In genomic region chrX:1592863-1593201, GRCh38 we compare ENCODE assay signal across 1 cellular context.
TF ChIP-seq lines count a peak whose summit lies in the region.

No MANE protein-coding gene starts in this region.

TF ChIP-seq in HepG2, 621 proteins besides CTCF, POLR2A, EP300 and RAD21:
- TF ChIP-seq ELK4 (CRISPR knock-in tag; IDR thresholded peaks at IDR 0.05; ENCODE audit: borderline replicate concordance), result no peak
- TF ChIP-seq, protein P1, sequence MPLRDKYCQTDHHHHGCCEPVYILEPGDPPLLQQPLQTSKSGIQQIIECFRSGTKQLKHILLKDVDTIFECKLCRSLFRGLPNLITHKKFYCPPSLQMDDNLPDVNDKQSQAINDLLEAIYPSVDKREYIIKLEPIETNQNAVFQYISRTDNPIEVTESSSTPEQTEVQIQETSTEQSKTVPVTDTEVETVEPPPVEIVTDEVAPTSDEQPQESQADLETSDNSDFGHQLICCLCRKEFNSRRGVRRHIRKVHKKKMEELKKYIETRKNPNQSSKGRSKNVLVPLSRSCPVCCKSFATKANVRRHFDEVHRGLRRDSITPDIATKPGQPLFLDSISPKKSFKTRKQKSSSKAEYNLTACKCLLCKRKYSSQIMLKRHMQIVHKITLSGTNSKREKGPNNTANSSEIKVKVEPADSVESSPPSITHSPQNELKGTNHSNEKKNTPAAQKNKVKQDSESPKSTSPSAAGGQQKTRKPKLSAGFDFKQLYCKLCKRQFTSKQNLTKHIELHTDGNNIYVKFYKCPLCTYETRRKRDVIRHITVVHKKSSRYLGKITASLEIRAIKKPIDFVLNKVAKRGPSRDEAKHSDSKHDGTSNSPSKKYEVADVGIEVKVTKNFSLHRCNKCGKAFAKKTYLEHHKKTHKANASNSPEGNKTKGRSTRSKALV (CRISPR knock-in tag; IDR thresholded peaks at IDR 0.05), result no peak
- TF ChIP-seq ZNF619 (CRISPR knock-in tag; IDR thresholded peaks at IDR 0.05), result 0 out of 2 replicates have a peak, but pooled peaks have one; percentile 16
- TF ChIP-seq PAXIP1 (CRISPR knock-in tag; conservative IDR thresholded peaks at IDR 0.05), result peak; percentile 16; the same call in 1 of the 2 replicates
- TF ChIP-seq REXO4 (CRISPR knock-in tag; IDR thresholded peaks at IDR 0.05; ENCODE audit: borderline replicate concordance), result no peak
- TF ChIP-seq NFYC (CRISPR knock-in tag; IDR thresholded peaks at IDR 0.05), result no peak
- TF ChIP-seq ZSCAN21 (CRISPR knock-in tag; IDR thresholded peaks at IDR 0.05; ENCODE audit: borderline replicate concordance), result no peak
- peak; percentile 11 for TF ChIP-seq ZNF883 (CRISPR knock-in tag; IDR thresholded peaks at IDR 0.05; ENCODE audit: not compliant biosample characterization)
- TF ChIP-seq ZNF136 (CRISPR knock-in tag; IDR thresholded peaks at IDR 0.05; ENCODE audit: low read depth), result no peak
- no peak for TF ChIP-seq ZNF484 (CRISPR knock-in tag; IDR thresholded peaks at IDR 0.05; ENCODE audit: borderline replicate concordance, low read depth)
- TF ChIP-seq ZFP90 (CRISPR knock-in tag; IDR thresholded peaks at IDR 0.05; ENCODE audit: borderline replicate concordance), result 0 out of 2 replicates have a peak, but pooled peaks have one; percentile 10
- TF ChIP-seq ZXDC (CRISPR knock-in tag; IDR thresholded peaks at IDR 0.05), result no peak
- TF ChIP-seq ZFX (CRISPR knock-in tag; IDR thresholded peaks at IDR 0.05; ENCODE audit: low read depth), result peak; percentile 12; the same call in 1 of the 2 replicates
- peak; percentile 9; the same call in 1 of the 2 replicates for TF ChIP-seq SAP130 (CRISPR knock-in tag; IDR thresholded peaks at IDR 0.05; ENCODE audit: low read depth)
- no peak for TF ChIP-seq GATA4 (IDR thresholded peaks at IDR 0.05; ENCODE audit: borderline replicate concordance, low read depth)
- TF ChIP-seq ZBTB20 (CRISPR knock-in tag; IDR thresholded peaks at IDR 0.05; ENCODE audit: borderline replicate concordance, low read depth), result no peak
- peak; percentile 9; the same call in 1 of the 2 replicates for TF ChIP-seq UBTF (CRISPR knock-in tag; IDR thresholded peaks at IDR 0.05)
- no peak for TF ChIP-seq GABPA (IDR thresholded peaks at IDR 0.05; ENCODE audit: low read depth, low read length)
- peak; percentile 37; the same call in 1 of the 2 replicates for TF ChIP-seq GABPA (CRISPR knock-in tag; IDR thresholded peaks at IDR 0.05; ENCODE audit: low read depth)
- TF ChIP-seq ZNF414 (CRISPR knock-in tag; IDR thresholded peaks at IDR 0.05), result no peak
- 0 out of 2 replicates have a peak, but pooled peaks have one; percentile 7 for TF ChIP-seq NR2C2 (CRISPR knock-in tag; IDR thresholded peaks at IDR 0.05; ENCODE audit: borderline replicate concordance)
TF ChIP-seq in HepG2: peak in this region for 9.
